Comparison of ENCODE assay signal across 26 cellular contexts in the genomic region with DNA sequence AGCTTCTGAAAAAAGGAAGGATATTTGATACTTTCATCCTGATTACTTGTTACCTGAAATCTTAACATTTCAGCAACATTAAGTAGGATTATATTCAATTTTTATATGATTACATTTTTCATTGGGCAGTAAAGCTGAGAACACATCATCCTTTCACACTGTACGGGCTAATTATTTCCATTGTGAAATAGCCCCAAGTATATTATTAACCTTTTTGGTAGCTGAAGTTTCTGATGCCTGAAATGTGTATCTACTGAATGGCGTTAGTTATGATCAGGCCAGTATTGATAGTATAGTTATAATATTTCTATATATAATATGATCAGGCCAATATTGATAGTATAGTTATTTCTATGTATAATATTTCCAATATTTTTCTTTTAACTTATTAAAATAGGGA. TPM values are rescaled to one million over a fixed set of nuclear protein-coding genes. Genes with fewer than 3 reads are reported as not detected.
"Had no signal": no experiment of that assay in that cellular context is flagged by ENCODE, and none has a peak within 500 bp of the region (broad histone marks: within the 10 kb centered on the region; RNA-seq: fewer than 3 reads in every experiment).

No MANE protein-coding gene starts in this region.

- ATAC-seq: activated CD8-positive, alpha-beta T cell treated with anti-CD3 and anti-CD28 coated beads, Interleukin-2, amount 10 ng/mL, durations not matched to agents 7 days and 5 days; activated naive CD4-positive, alpha-beta T cell treated with anti-CD3 and anti-CD28 coated beads, Interleukin-2, amount 50 U/mL, for 72 hours; activated naive CD8-positive, alpha-beta T cell treated with anti-CD3 and anti-CD28 coated beads, Interleukin-2, amount 50 U/mL, for 24 hours; PC-3; T-helper 17 cell; WTC11 had no signal

- DNase-seq: activated CD4-positive, alpha-beta T cell treated with anti-CD3 and anti-CD28 coated beads for 48 hours; activated CD4-positive, alpha-beta T cell treated with anti-CD3 and anti-CD28 coated beads, Interleukin-2, amount 50 U/mL, for 4 hours; activated CD4-positive, CD25-positive, alpha-beta regulatory T cell treated with anti-CD3 and anti-CD28 coated beads, Interleukin-2, amount 50 U/mL, for 72 hours; activated CD8-positive, alpha-beta memory T cell treated with anti-CD3 and anti-CD28 coated beads, Interleukin-2, amount 50 U/mL, for 48 hours; activated CD8-positive, alpha-beta T cell treated with anti-CD3 and anti-CD28 coated beads, Interleukin-2, amount 10 ng/mL, durations not matched to agents 7 days and 5 days; activated effector memory CD4-positive, alpha-beta T cell treated with Interleukin-2 at 50 U/mL for 16 hours; activated naive CD4-positive, alpha-beta T cell treated with Interleukin-2 at 50 U/mL for 16 hours; activated naive CD8-positive, alpha-beta T cell treated with anti-CD3 and anti-CD28 coated beads, Interleukin-2, amount 50 U/mL, for 24 hours; activated T-cell treated with anti-CD3 and anti-CD28 coated beads, Interleukin-2, amount 50 U/mL, for 1 hour; amniotic stem cell; NCI-H1092; NCI-H1417; NCI-H1930; NCI-H2171 treated with DMSO at 0.1 percent for 48 hours; NCI-H345; NCI-H510A; NCI-H526 treated with DMSO at 0.1 percent for 48 hours; NK-92 treated with Interleukin-12 subunit alpha and Interleukin-12 subunit beta, amount 100 ng/mL, for 24 hours; PC-3; SIG-M5; T-helper 17 cell; T-helper 9 cell had no signal

RNA-seq across cellular contexts. Expression of gene DNAJC22, which starts 30.7 kb away (rescaled TPM):
- total RNA-seq: T-helper 17 cell had no signal

RNA-seq across cellular contexts. Expression of gene C1QL4, which starts 40.4 kb away (rescaled TPM):
- total RNA-seq: activated CD8-positive, alpha-beta T cell treated with anti-CD3 and anti-CD28 coated beads, Interleukin-2, amount 10 ng/mL, durations not matched to agents 7 days and 5 days; activated naive CD4-positive, alpha-beta T cell treated with anti-CD3 and anti-CD28 coated beads, Interleukin-2, amount 50 U/mL, for 72 hours; activated T-helper 1 cell treated with anti-CD3 and anti-CD28 coated beads, Interleukin-12 subunit alpha, Interleukin-12 subunit beta, Interleukin-2, Interleukin-4 antibody, amounts not matched to agents 30 ng/mL and 10 ng/mL and 1 ng/mL, durations not matched to agents 14 hours and 24 hours and 36 hours; MCF 10A; T-helper 17 cell had no signal
